17 cellular contexts compared by ENCODE assay signal in genomic region chr20:1835531-1835930, GRCh38. TPM values are rescaled to one million over a fixed set of nuclear protein-coding genes. Genes with fewer than 3 reads are reported as not detected.
DNase-seq lines count a peak whose midpoint lies in the region; ATAC-seq and TF ChIP-seq lines count a peak whose summit lies in the region.
"Had no signal": no experiment of that assay in that cellular context is flagged by ENCODE, and none has a peak within 500 bp of the region (broad histone marks: within the 10 kb centered on the region; RNA-seq: fewer than 3 reads in every experiment).

No MANE protein-coding gene starts in this region.

- no peak overlapping the region; the same call in 1 of the 2 replicates for H2AK5ac ChIP-seq in IMR-90 (ENCODE audit: low read depth, low read length)

- peaks cover 18% of the 10 kb centered on the region for H3K4me1 ChIP-seq in IMR-90 (ENCODE audit: control insufficient read depth, insufficient read depth, low read length)
- peaks cover 9% of the 10 kb centered on the region for H3K4me1 ChIP-seq in neural progenitor cell
- H3K4me1 ChIP-seq: HAP-1 had no signal

- H2BK120ac ChIP-seq in IMR-90 (ENCODE audit: low read depth, low read length) = no peak overlapping the region

- no peak for TF ChIP-seq RAD21 in IMR-90 (IDR thresholded peaks at IDR 0.05; ENCODE audit: low read length)

- H4K8ac ChIP-seq in IMR-90 (ENCODE audit: low read depth in 2 of 2, low read length in 2 of 2) = no peak overlapping the region

- no peak overlapping the region for H4K5ac ChIP-seq in IMR-90 (ENCODE audit: low read depth, low read length)

- no peak overlapping the region for H2BK5ac ChIP-seq in IMR-90 (ENCODE audit: low read depth, low read length, poor library complexity, severe bottlenecking)

- no peak overlapping the region for H3K56ac ChIP-seq in IMR-90 (ENCODE audit: extremely low read depth, insufficient read depth, low read length)

- no peak overlapping the region for H2BK15ac ChIP-seq in IMR-90 (ENCODE audit: low read depth, low read length)

- H3F3A ChIP-seq in neural progenitor cell (ENCODE audit: low read depth) = peaks cover 7% of the 10 kb centered on the region

- CTCF ChIA-PET in IMR-90 (lab: Yijun Ruan, JAX) = interaction anchor here (0.6 to 0.8 kb wide), 2 partner anchors 25 to 694 kb away, joined by 3 to 5 read pairs; no protein-coding TSS in a partner anchor

- no CpG with 5 or more reads among the region's 10 CpGs for WGBS in IMR-90 (ENCODE audit: extremely low coverage in 2 of 2, insufficient read length in 1 of 2), 2 experiments

- intact Hi-C loops in IMR-90 (cut with micrococcal nuclease) = no loop called here

- H3K27ac Mint-ChIP-seq in chondrocyte (ENCODE audit: unreplicated experiment) (peak overlapping the region; percentile 27), neural progenitor cell (no peak overlapping the region)
- H3K27ac Mint-ChIP-seq: B cell, GM23338 had no signal

- H2BK20ac ChIP-seq in IMR-90 (ENCODE audit: low read depth, low read length) = no peak overlapping the region

- H3K4me2 ChIP-seq in IMR-90 (ENCODE audit: low read depth, low read length) (no peak overlapping the region), neural progenitor cell (peak overlapping the region; percentile 24)
- H3K4me2 ChIP-seq: GM23338 had no signal

- H3K27me3 ChIP-seq in IMR-90 (ENCODE audit: control insufficient read depth, insufficient read depth, low read length) (no peaks in the 10 kb centered on the region), neural progenitor cell (no peaks in the 10 kb centered on the region)

- no peaks in the 10 kb centered on the region for H3K79me1 ChIP-seq in IMR-90 (ENCODE audit: low read depth in 1 of 2, low read length in 2 of 2)

- H3K14ac ChIP-seq in IMR-90 (replicated peaks; ENCODE audit: low read depth, low read length) = no peak overlapping the region

- peaks cover 5% of the 10 kb centered on the region for H3K27me3 Mint-ChIP-seq in chondrocyte (ENCODE audit: low read depth)
- peaks cover 19% of the 10 kb centered on the region for H3K27me3 Mint-ChIP-seq in neural progenitor cell (ENCODE audit: insufficient read depth, low read depth)

- DNase-seq in IMR-90 = no peak
- DNase-seq in chondrocyte (ENCODE audit: low spot score) = no peak
- no peak for DNase-seq in neural progenitor cell (ENCODE audit: low spot score)
- DNase-seq in superior temporal gyrus (ENCODE audit: extremely low spot score) = peak; percentile 48
- no peak for DNase-seq in GDM1 (lab: John Stamatoyannopoulos, UW)
- DNase-seq: DMS53, NCI-H1694 treated with DMSO at 0.1 percent for 48 hours, NCI-H2081 treated with DMSO at 0.1 percent for 48 hours, NCI-H526, OCI-M1 had no signal

- H2AK9ac ChIP-seq in IMR-90 (replicated peaks; ENCODE audit: low read depth, low read length, poor library complexity) = peak overlapping the region; percentile 52

- H3K4me3 Mint-ChIP-seq in chondrocyte (ENCODE audit: unreplicated experiment) (no peak overlapping the region), neural progenitor cell (no peak overlapping the region)
- H3K4me3 Mint-ChIP-seq: B cell, GM23338, IgD-negative memory B cell had no signal

- H4K91ac ChIP-seq in IMR-90 (ENCODE audit: insufficient read depth, low read depth, low read length) = peak overlapping the region; percentile 30; the same call in 1 of the 2 replicates

- ATAC-seq in IMR-90 (ENCODE audit: low read depth) (no peak), GM18505 (IDR thresholded peaks at IDR 0.05; ENCODE audit: unreplicated experiment) (no peak), GM18861 (IDR thresholded peaks at IDR 0.05; ENCODE audit: unreplicated experiment) (no peak)
- ATAC-seq: GM23338, Right ventricle myocardium inferior had no signal

- no peaks in the 10 kb centered on the region for H3K79me2 ChIP-seq in neural progenitor cell (ENCODE audit: low read depth)

- H3K9me3 Mint-ChIP-seq in chondrocyte (ENCODE audit: low read depth) (no peaks in the 10 kb centered on the region), neural progenitor cell (no peaks in the 10 kb centered on the region)
- H3K9me3 Mint-ChIP-seq: GM23338, IgD-negative memory B cell had no signal

- dilution Hi-C loops in IMR-90 (cut with HindIII; ENCODE audit: low sequenced_read_pairs, unreplicated experiment) = no loop called here

- in situ Hi-C loops in IMR-90 (cut with MboI; ENCODE audit: low sequenced_read_pairs) = loop anchor here (25.0 kb wide), 1 partner anchor 498 kb away; the partner anchor contains the start of gene SDCBP2

- H3K4me3 ChIP-seq in IMR-90 (ENCODE audit: insufficient read depth, low read depth, low read length) (no peak overlapping the region), neural progenitor cell (no peak overlapping the region)
- H3K4me3 ChIP-seq: GM23338, HAP-1 had no signal

- H3K18ac ChIP-seq in IMR-90 (ENCODE audit: low read depth, low read length) = no peak overlapping the region

- H3K9me3 ChIP-seq in IMR-90 (ENCODE audit: control insufficient read depth, insufficient read depth, low read length) (no peaks in the 10 kb centered on the region), neural progenitor cell (ENCODE audit: low read depth) (no peaks in the 10 kb centered on the region)

- TF ChIP-seq POLR2A in IMR-90 (IDR thresholded peaks at IDR 0.05; ENCODE audit: low read depth, low read length) (no peak), GM18505 (IDR thresholded peaks at IDR 0.05; ENCODE audit: borderline replicate concordance, extremely low read depth, insufficient read depth, insufficient read length) (no peak)

- H4K20me1 ChIP-seq in IMR-90 (ENCODE audit: insufficient read depth, low read length) (no peaks in the 10 kb centered on the region), neural progenitor cell (ENCODE audit: low read depth) (no peaks in the 10 kb centered on the region)

- BruUV-seq in IMR-90 (replicated peaks; lab: Mats Ljungman, UMichigan) = no TSS peak

- H2AFZ ChIP-seq in IMR-90 (replicated peaks; ENCODE audit: low read length, poor library complexity) = no peak overlapping the region
- H2AFZ ChIP-seq in neural progenitor cell (replicated peaks) = peak overlapping the region; percentile 47
- H2AFZ ChIP-seq: GM23338 had no signal

- H3K4ac ChIP-seq in IMR-90 (ENCODE audit: low read depth, low read length) = no peak overlapping the region; the same call in 1 of the 2 replicates

- H3K9ac ChIP-seq in IMR-90 (ENCODE audit: low read depth, low read length) (no peak overlapping the region), neural progenitor cell (no peak overlapping the region)

- no peaks in the 10 kb centered on the region for H3K36me3 ChIP-seq in IMR-90 (ENCODE audit: control insufficient read depth, insufficient read depth, low read length)
- H3K36me3 ChIP-seq in neural progenitor cell = no peaks in the 10 kb centered on the region
- H3K36me3 ChIP-seq: HAP-1 had no signal

- TF ChIP-seq CTCF in IMR-90 (conservative IDR thresholded peaks at IDR 0.05; ENCODE audit: low read depth, low read length) (no peak), chondrocyte (IDR thresholded peaks at IDR 0.05) (no peak), neural progenitor cell (IDR thresholded peaks at IDR 0.05) (no peak)

- peaks cover 22% of the 10 kb centered on the region for H3K4me1 Mint-ChIP-seq in chondrocyte (ENCODE audit: low read depth)
- H3K4me1 Mint-ChIP-seq in neural progenitor cell = peaks cover 51% of the 10 kb centered on the region

- H3K36me3 Mint-ChIP-seq in chondrocyte (ENCODE audit: low read depth) (no peaks in the 10 kb centered on the region), neural progenitor cell (no peaks in the 10 kb centered on the region)

- no peak overlapping the region for H3K23ac ChIP-seq in IMR-90 (ENCODE audit: low read depth, low read length)

- peaks cover 9% of the 10 kb centered on the region for H3K9me1 ChIP-seq in IMR-90 (ENCODE audit: insufficient read depth, low read length)

- H3K27ac ChIP-seq in IMR-90 (ENCODE audit: insufficient read depth, low read length) (no peak overlapping the region), neural progenitor cell (no peak overlapping the region)

- POLR2A ChIA-PET in IMR-90 (lab: Charles Lee; ENCODE audit: unreplicated experiment) = no interaction called here

TF ChIP-seq in IMR-90, 13 proteins besides CTCF, POLR2A, EP300 and RAD21 (continues in another document):
- TF ChIP-seq MAFK (IDR thresholded peaks at IDR 0.05; ENCODE audit: low read depth, low read length) (no peak), NFE2L2 (IDR thresholded peaks at IDR 0.05; ENCODE audit: low read depth, low read length) (no peak), RFX5 (IDR thresholded peaks at IDR 0.05; ENCODE audit: low read depth, low read length) (no peak), ELK1 (IDR thresholded peaks at IDR 0.05; ENCODE audit: borderline replicate concordance, low read depth, low read length) (no peak), SMC3 (IDR thresholded peaks at IDR 0.05; ENCODE audit: low read depth, low read length) (no peak), CHD1 (IDR thresholded peaks at IDR 0.05; ENCODE audit: low read depth, low read length) (no peak), USF2 (IDR thresholded peaks at IDR 0.05; ENCODE audit: low read depth, low read length) (no peak), CEBPB (IDR thresholded peaks at IDR 0.05; ENCODE audit: low read depth, low read length) (no peak), MXI1 (IDR thresholded peaks at IDR 0.05; ENCODE audit: borderline replicate concordance, low read depth, low read length) (no peak), FOS (IDR thresholded peaks at IDR 0.05; ENCODE audit: low read depth, low read length) (no peak), RCOR1 (IDR thresholded peaks at IDR 0.05; ENCODE audit: insufficient replicate concordance, low read length) (no peak)

RNA-seq across cellular contexts. Expression of gene SIRPA, which starts 59.7 kb away (rescaled TPM):
- 9.7 and 9.9 TPM in 2 replicates for total RNA-seq in IMR-90 (2012; rRNA removed)
- polyA plus RNA-seq in IMR-90 (2012; rRNA removed) = 37.2 and 40.2 TPM in 2 replicates
- 25.7 and 34.3 TPM in 2 replicates for polyA plus RNA-seq in IMR-90 (2012; cell fraction: cytosol; rRNA removed)
- 30.5 and 36.1 TPM in 2 replicates for polyA plus RNA-seq in IMR-90 (2012; cell fraction: nucleus; rRNA removed; ENCODE audit: low replicate concordance)
- total RNA-seq in chondrocyte = 16.2 to 25.6 TPM (median 24.9 TPM) in 3 replicates
- 5.1 and 7.8 TPM in 2 replicates for total RNA-seq in neural progenitor cell (ENCODE audit: low replicate concordance)
